Comparison of ENCODE assay signal across 1 cellular context in genomic region chrX:24054182-24055042, GRCh38.
A peak's percentile ranks its signal among the peaks of the same experiment; 100 is the strongest.
TF ChIP-seq lines count a peak whose summit lies in the region.

Gene EIF2S3, plus strand, starts transcription at chrX:24054956. Its CDS starts 13 bp downstream, at chrX:24054969.

TF ChIP-seq in K562, 482 proteins besides CTCF, POLR2A, EP300 and RAD21 (continued from another document and continues in another):
- TF ChIP-seq U2AF2 (optimal IDR thresholded peaks at IDR 0.05; ENCODE audit: low read depth, low read length): no peak
- TF ChIP-seq NRF1 (conservative IDR thresholded peaks at IDR 0.05 in 1 of 2, IDR thresholded peaks at IDR 0.05 in 1 of 2): peak; percentile 61 to 68
- no peak for TF ChIP-seq TSHZ1 (CRISPR knock-in tag; IDR thresholded peaks at IDR 0.05)
- TF ChIP-seq ZNF124 (CRISPR knock-in tag; IDR thresholded peaks at IDR 0.05): no peak
- no peak for TF ChIP-seq ZNF76 (CRISPR knock-in tag; IDR thresholded peaks at IDR 0.05; ENCODE audit: borderline replicate concordance)
- TF ChIP-seq CREB5 (CRISPR knock-in tag; IDR thresholded peaks at IDR 0.05): no peak
- TF ChIP-seq HDAC8 (tag; IDR thresholded peaks at IDR 0.05): no peak
- peak; percentile 86 for TF ChIP-seq E2F8 (IDR thresholded peaks at IDR 0.05; ENCODE audit: low read depth, partially characterized antibody)
- no peak for TF ChIP-seq SMAD2 (IDR thresholded peaks at IDR 0.05; ENCODE audit: low read depth, low read length)
- TF ChIP-seq AFF1 (IDR thresholded peaks at IDR 0.05; ENCODE audit: low read depth in 1 of 2, partially characterized antibody in 2 of 2): no peak
- no peak for TF ChIP-seq HNRNPL (IDR thresholded peaks at IDR 0.05; ENCODE audit: low read depth, low read length)
- no peak for TF ChIP-seq ZBTB43 (CRISPR knock-in tag; IDR thresholded peaks at IDR 0.05)
- no peak for TF ChIP-seq ZNF316 (IDR thresholded peaks at IDR 0.05)
- no peak for TF ChIP-seq HMG20A (CRISPR knock-in tag; conservative IDR thresholded peaks at IDR 0.05)
- no peak for TF ChIP-seq U2AF1 (optimal IDR thresholded peaks at IDR 0.05; ENCODE audit: low read depth, low read length)
- TF ChIP-seq FOXP1 (CRISPR knock-in tag; IDR thresholded peaks at IDR 0.05): peak; percentile 72; the same call in 1 of the 2 replicates
- TF ChIP-seq ZC3H8 (IDR thresholded peaks at IDR 0.05): no peak
- no peak for TF ChIP-seq POLR3A (IDR thresholded peaks at IDR 0.05; ENCODE audit: borderline replicate concordance, extremely low read depth, insufficient read depth, insufficient read length)
- no peak for TF ChIP-seq ZMIZ1 (IDR thresholded peaks at IDR 0.05; ENCODE audit: low read depth in 2 of 2, low read length in 2 of 2)
- TF ChIP-seq HDAC3 (IDR thresholded peaks at IDR 0.05; ENCODE audit: borderline replicate concordance, partially characterized antibody): peak; percentile 46
- TF ChIP-seq CUX1 (CRISPR knock-in tag; IDR thresholded peaks at IDR 0.05): no peak; the same call in 1 of the 2 replicates
- peak; percentile 98 for TF ChIP-seq ATF4 (CRISPR knock-in tag; IDR thresholded peaks at IDR 0.05)
- TF ChIP-seq SIX5 (IDR thresholded peaks at IDR 0.05; ENCODE audit: borderline replicate concordance in 1 of 2, insufficient read depth in 1 of 2, low read depth in 1 of 2, low read length in 2 of 2): no peak
- TF ChIP-seq TEAD4 (IDR thresholded peaks at IDR 0.05; ENCODE audit: low read length): no peak; the same call in 1 of the 2 replicates
- TF ChIP-seq TEAD4 (CRISPR knock-in tag; IDR thresholded peaks at IDR 0.05; ENCODE audit: borderline replicate concordance): no peak
- no peak for TF ChIP-seq ZBTB26 (CRISPR knock-in tag; IDR thresholded peaks at IDR 0.05)
- TF ChIP-seq HIVEP1 (CRISPR knock-in tag; IDR thresholded peaks at IDR 0.05): no peak
- TF ChIP-seq TEAD2 (tag; IDR thresholded peaks at IDR 0.05): no peak
- TF ChIP-seq ZNF436 (CRISPR knock-in tag; IDR thresholded peaks at IDR 0.05): no peak
- TF ChIP-seq SREBF1 (IDR thresholded peaks at IDR 0.05; ENCODE audit: borderline replicate concordance, low read depth, low read length): no peak
- TF ChIP-seq DPF2 (IDR thresholded peaks at IDR 0.05): no peak
